Comparison of ENCODE assay signal across 23 cellular contexts in genomic region chr10:120990831-120991230, GRCh38.
"Had no signal": no experiment of that assay in that cellular context is flagged by ENCODE, and none has a peak within 500 bp of the region (broad histone marks: within the 10 kb centered on the region; RNA-seq: fewer than 3 reads in every experiment).

No MANE protein-coding gene starts in this region.

- H3K27ac ChIP-seq: left ventricle myocardium inferior, neutrophil, ovary, right atrium auricular region, right lobe of liver, stomach, testis, thyroid gland, transverse colon, upper lobe of right lung had no signal

- ATAC-seq: mucosa of descending colon; naive thymus-derived CD8-positive, alpha-beta T cell; right lobe of liver; stimulated activated naive B cell treated with anti-CD40 and anti-IgM and Interleukin-4, amounts not matched to agents 10 μg/mL and 1 μg/mL and 100 μg/mL, for 72 hours; stimulated activated naive CD8-positive, alpha-beta T cell treated with anti-CD3 and anti-CD28 coated beads, Interleukin-15, Interleukin-2, amounts not matched to agents 100 U/mL and 50 U/mL, for 24 hours; upper lobe of right lung had no signal

- H3K4me3 ChIP-seq: left ventricle myocardium inferior, mucosa of descending colon, ovary, right atrium auricular region, right lobe of liver, smooth muscle cell, stomach, testis, thyroid gland, transverse colon, upper lobe of right lung had no signal

- H3K27me3 ChIP-seq: neutrophil, ovary, right atrium auricular region, right lobe of liver, stomach, testis, thyroid gland, transverse colon, upper lobe of right lung had no signal

- H3K4me2 ChIP-seq: smooth muscle cell had no signal

- DNase-seq: hypothalamus; immature natural killer cell; left ventricle myocardium inferior; midbrain; mucosa of descending colon; naive thymus-derived CD8-positive, alpha-beta T cell; occipital lobe; ovary; right lobe of liver; stimulated activated CD4-positive, alpha-beta T cell treated with anti-CD3 and anti-CD28 coated beads, Interleukin-1b, Interleukin-23, amount 100 ng/mL, for 48 hours; stimulated activated CD4-positive, alpha-beta T cell treated with anti-CD3 and anti-CD28 coated beads, Interleukin-2, amount 100 ng/mL, for 48 hours; stimulated activated CD4-positive, alpha-beta T cell treated with anti-CD3 and anti-CD28 coated beads, Interleukin-4, amount 100 ng/mL, for 4 hours; stimulated activated CD8-positive, alpha-beta memory T cell treated with anti-CD3 and anti-CD28 coated beads, Interleukin-4, amount 100 ng/mL, for 48 hours; stimulated activated naive B cell treated with anti-CD40 and anti-IgM and Interleukin-4, amounts not matched to agents 10 μg/mL and 1 μg/mL and 100 μg/mL, for 72 hours; stimulated activated naive CD8-positive, alpha-beta T cell treated with anti-CD3 and anti-CD28 coated beads, Interleukin-15, Interleukin-2, amounts not matched to agents 100 U/mL and 50 U/mL, for 24 hours; stomach; testis; thyroid gland; transverse colon; upper lobe of right lung had no signal

- H3K9me3 ChIP-seq: neutrophil, ovary, right lobe of liver, testis, thyroid gland, upper lobe of right lung had no signal

- H3K36me3 ChIP-seq: left ventricle myocardium inferior, neutrophil, ovary, right atrium auricular region, right lobe of liver, thyroid gland, transverse colon, upper lobe of right lung had no signal

- H3K4me1 ChIP-seq: left ventricle myocardium inferior, right atrium auricular region, right lobe of liver, stomach, testis, thyroid gland, transverse colon, upper lobe of right lung had no signal
